Comparison of ENCODE assay signal across 1 cellular context in genomic region chr1:229717774-229718173, GRCh38.
TF ChIP-seq lines count a peak whose summit lies in the region.

No MANE protein-coding gene starts in this region.

TF ChIP-seq in IMR-90, 13 proteins besides CTCF, POLR2A, EP300 and RAD21:
- TF ChIP-seq RCOR1 (IDR thresholded peaks at IDR 0.05; ENCODE audit: insufficient replicate concordance, low read length) (no peak), MXI1 (IDR thresholded peaks at IDR 0.05; ENCODE audit: borderline replicate concordance, low read depth, low read length) (no peak), SMC3 (IDR thresholded peaks at IDR 0.05; ENCODE audit: low read depth, low read length) (no peak), BHLHE40 (IDR thresholded peaks at IDR 0.05; ENCODE audit: low read depth, low read length) (no peak), FOS (IDR thresholded peaks at IDR 0.05; ENCODE audit: low read depth, low read length) (no peak), MAZ (IDR thresholded peaks at IDR 0.05; ENCODE audit: borderline replicate concordance, low read depth, low read length) (no peak), NFE2L2 (IDR thresholded peaks at IDR 0.05; ENCODE audit: low read depth, low read length) (no peak), CHD1 (IDR thresholded peaks at IDR 0.05; ENCODE audit: low read depth, low read length) (no peak), MAFK (IDR thresholded peaks at IDR 0.05; ENCODE audit: low read depth, low read length) (no peak)
- TF ChIP-seq, protein P1, sequence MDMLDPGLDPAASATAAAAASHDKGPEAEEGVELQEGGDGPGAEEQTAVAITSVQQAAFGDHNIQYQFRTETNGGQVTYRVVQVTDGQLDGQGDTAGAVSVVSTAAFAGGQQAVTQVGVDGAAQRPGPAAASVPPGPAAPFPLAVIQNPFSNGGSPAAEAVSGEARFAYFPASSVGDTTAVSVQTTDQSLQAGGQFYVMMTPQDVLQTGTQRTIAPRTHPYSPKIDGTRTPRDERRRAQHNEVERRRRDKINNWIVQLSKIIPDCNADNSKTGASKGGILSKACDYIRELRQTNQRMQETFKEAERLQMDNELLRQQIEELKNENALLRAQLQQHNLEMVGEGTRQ (IDR thresholded peaks at IDR 0.05; ENCODE audit: low read depth, low read length): no peak
